ENCODE assay signal across 14 cellular contexts in the genomic region with DNA sequence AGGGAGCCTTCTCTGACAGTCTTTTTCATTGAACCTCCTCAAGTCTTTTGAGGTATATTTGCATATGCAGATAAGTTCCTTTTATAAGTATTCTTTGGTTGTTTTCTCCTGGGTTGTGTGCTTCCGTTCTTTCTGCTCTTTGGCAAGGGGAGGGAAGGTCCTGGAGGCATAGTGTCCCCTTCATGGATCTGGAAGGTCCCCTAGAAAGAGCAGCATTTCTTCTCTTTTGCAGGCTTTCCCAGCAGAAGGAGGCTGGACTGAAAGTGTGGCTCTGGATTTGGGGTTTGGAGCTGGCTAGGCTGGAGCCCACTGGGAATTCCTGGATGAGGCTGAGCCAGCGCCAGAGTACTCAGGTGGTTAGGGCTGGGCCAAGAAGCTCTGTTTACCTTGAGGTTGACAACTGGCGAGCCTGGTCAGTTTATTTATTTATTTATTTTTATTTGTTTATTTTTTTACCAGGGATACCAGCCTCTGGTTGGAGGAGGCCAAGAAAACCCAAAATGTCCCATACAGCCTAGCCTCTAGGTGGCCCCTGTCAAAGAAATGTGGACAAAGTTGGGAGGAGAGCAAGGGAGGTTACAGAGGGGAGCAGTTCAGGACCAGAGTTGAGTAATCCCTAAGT. TPM values are rescaled to one million over a fixed set of nuclear protein-coding genes. Genes with fewer than 3 reads are reported as not detected.
DNase-seq lines count a peak whose midpoint lies in the region; TF ChIP-seq lines count a peak whose summit lies in the region.
"Had no signal": no experiment of that assay in that cellular context is flagged by ENCODE, and none has a peak within 500 bp of the region (broad histone marks: within the 10 kb centered on the region; RNA-seq: fewer than 3 reads in every experiment).

No MANE protein-coding gene starts in this region.

- H3K27me3 Mint-ChIP-seq in neural progenitor cell (ENCODE audit: insufficient read depth, low read depth): no peaks in the 10 kb centered on the region
- H3K27me3 Mint-ChIP-seq: stimulated activated naive CD8-positive, alpha-beta T cell treated with anti-CD3 and anti-CD28 coated beads, Interleukin-15, amount 100 ng/mL, for 72 hours had no signal

- H3K4me2 ChIP-seq in neural progenitor cell: peak overlapping the region; percentile 89

- 81 to 92% (median 87%) methylated on average over 3 of the region's 3 CpGs for WGBS in spleen, 5 donors

- TF ChIP-seq CTCF in NB4 (IDR thresholded peaks at IDR 0.05; ENCODE audit: low read depth, low read length) (peak; percentile 30), neural progenitor cell (IDR thresholded peaks at IDR 0.05) (peak; percentile 49), spleen (IDR thresholded peaks at IDR 0.05 in 8 of 11, conservative IDR thresholded peaks at IDR 0.05 in 3 of 11) (no peak)

- H3K36me3 Mint-ChIP-seq in neural progenitor cell: no peaks in the 10 kb centered on the region

- TF ChIP-seq POLR2A in NB4 (IDR thresholded peaks at IDR 0.05; ENCODE audit: extremely low read depth, insufficient read length) (no peak), spleen (IDR thresholded peaks at IDR 0.05) (no peak)

- H2AFZ ChIP-seq in neural progenitor cell (replicated peaks): peak overlapping the region; percentile 97

- no peaks in the 10 kb centered on the region for H3K36me3 ChIP-seq in neural progenitor cell
- no peaks in the 10 kb centered on the region for H3K36me3 ChIP-seq in spleen

- H3F3A ChIP-seq in neural progenitor cell (ENCODE audit: low read depth): peaks cover 17% of the 10 kb centered on the region

- intact Hi-C loops in spleen (cut with DNase I; ENCODE audit: low total_unique reads): no loop called here

- peak overlapping the region; percentile 80 for H3K27ac ChIP-seq in neural progenitor cell
- H3K27ac ChIP-seq in spleen: no peak overlapping the region
- H3K27ac ChIP-seq: RWPE1 had no signal

- H3K27me3 ChIP-seq in neural progenitor cell (no peaks in the 10 kb centered on the region), spleen (replicated peaks in 1 of 7) (no peaks in the 10 kb centered on the region)

- H3K9ac ChIP-seq in neural progenitor cell: peak overlapping the region; percentile 37

- H3K79me2 ChIP-seq in neural progenitor cell (ENCODE audit: low read depth): no peaks in the 10 kb centered on the region

- H3K4me3 ChIP-seq in NB4 (ENCODE audit: low read depth, low read length) (no peak overlapping the region), neural progenitor cell (peak overlapping the region; percentile 55), spleen (no peak overlapping the region)

- H3K4me1 ChIP-seq in neural progenitor cell (peaks cover 16% of the 10 kb centered on the region), spleen (peaks cover 17 to 59% (median 36%) of the 10 kb centered on the region in 6 donors)

- H3K9me3 ChIP-seq in neural progenitor cell (ENCODE audit: low read depth): no peaks in the 10 kb centered on the region
- H3K9me3 ChIP-seq in spleen: no peaks in the 10 kb centered on the region

- peaks cover 5% of the 10 kb centered on the region for H3K9me3 Mint-ChIP-seq in neural progenitor cell
- H3K9me3 Mint-ChIP-seq: activated naive CD4-positive, alpha-beta T cell treated with anti-CD3 and anti-CD28 coated beads, Interleukin-2, amount 50 U/mL, for 72 hours; stimulated activated naive CD8-positive, alpha-beta T cell treated with anti-CD3 and anti-CD28 coated beads, Interleukin-15, amount 100 ng/mL, for 72 hours had no signal

- H3K4me1 Mint-ChIP-seq in neural progenitor cell: peaks cover 31% of the 10 kb centered on the region

- no peaks in the 10 kb centered on the region for H4K20me1 ChIP-seq in neural progenitor cell (ENCODE audit: low read depth)

- H3K27ac Mint-ChIP-seq in neural progenitor cell: peak overlapping the region; percentile 48
- H3K27ac Mint-ChIP-seq: activated naive CD4-positive, alpha-beta T cell treated with anti-CD3 and anti-CD28 coated beads, Interleukin-2, amount 50 U/mL, for 72 hours; stimulated activated naive CD8-positive, alpha-beta T cell treated with anti-CD3 and anti-CD28 coated beads, Interleukin-15, amount 100 ng/mL, for 72 hours had no signal

- peak overlapping the region; percentile 6 for H3K4me3 Mint-ChIP-seq in neural progenitor cell
- H3K4me3 Mint-ChIP-seq: stimulated activated naive CD8-positive, alpha-beta T cell treated with anti-CD3 and anti-CD28 coated beads, Interleukin-15, amount 100 ng/mL, for 72 hours had no signal

- DNase-seq in DMS53 (lab: John Stamatoyannopoulos, UW) (peak; percentile 43), DMS53 treated with DMSO at 0.1 percent for 48 hours (lab: John Stamatoyannopoulos, UW; ENCODE audit: unreplicated experiment) (no peak), NB4 (ENCODE audit: low read depth) (peak; percentile 40), cerebellar cortex (ENCODE audit: low spot score) (peak; percentile 25), neural progenitor cell (ENCODE audit: low spot score) (peak; percentile 66), pons (ENCODE audit: low spot score) (no peak), NCI-H2107 (lab: John Stamatoyannopoulos, UW) (no peak), spleen (no peak)
- DNase-seq: activated CD4-positive, alpha-beta T cell treated with anti-CD3 and anti-CD28 coated beads for 4 hours; effector CD4-positive, alpha-beta T cell; NCI-H1417 treated with DMSO at 0.1 percent for 48 hours; stimulated activated naive CD8-positive, alpha-beta T cell treated with anti-CD3 and anti-CD28 coated beads, Interleukin-15, amount 100 ng/mL, for 72 hours had no signal

RNA-seq across cellular contexts. Expression of gene TOP2A, which starts 5.4 kb away (rescaled TPM):
- total RNA-seq in neural progenitor cell (ENCODE audit: low replicate concordance): 566 and 968 TPM in 2 replicates
- 10 to 100 TPM in 5 of 7 donors, 1 to 10 TPM in 2; 5.5 to 37.5 (median 14.4) TPM for total RNA-seq in spleen
- 10 to 100 TPM in 1 of 3 donors, 1 to 10 TPM in 2; 5.8 to 27.5 (median 8.1) TPM for polyA plus RNA-seq in spleen

RNA-seq across cellular contexts. Expression of gene IGFBP4, which starts 20.1 kb away (rescaled TPM):
- total RNA-seq in neural progenitor cell (ENCODE audit: low replicate concordance) (14.4 and 20.3 TPM in 2 replicates), spleen (100 to 1,000 TPM; 287 to 537 (median 336) TPM)
- polyA plus RNA-seq in spleen: 100 to 1,000 TPM in 2 of 3 donors, 10 to 100 TPM in 1; 49.3 to 131 (median 107) TPM

RNA-seq across cellular contexts. Expression of gene GJD3, which starts 58.6 kb away (rescaled TPM):
- total RNA-seq in neural progenitor cell (ENCODE audit: low replicate concordance) (not detected in 2 replicates), spleen (10 to 100 TPM in 4 of 7 donors, 1 to 10 TPM in 3; 7.3 to 15.0 (median 10.4) TPM)
- 1 to 10 TPM in 1 of 3 donors, under 1 TPM in 2; 0.20 to 1.1 (median 0.33) TPM for polyA plus RNA-seq in spleen
- total RNA-seq: activated naive CD4-positive, alpha-beta T cell treated with anti-CD3 and anti-CD28 coated beads, Interleukin-2, amount 50 U/mL, for 72 hours had no signal

Comparison
In these comparisons a context has a peak if more than half of its experiments do, and no peak if none do; other contexts are left out.
1. DNase-seq: peak in DMS53 (single experiment), NB4 (single experiment), cerebellar cortex (single experiment) and neural progenitor cell (single experiment); none in DMS53 treated with DMSO at 0.1 percent for 48 hours (single experiment), pons (single experiment), NCI-H2107 (single experiment) and spleen (single experiment).
2. CTCF ChIP-seq: peak in NB4 (single experiment) and neural progenitor cell (single experiment); none in spleen (0 of 11).
3. RNA of gene TOP2A, which starts 5.4 kb away (total RNA-seq): 566 to 968 TPM in neural progenitor cell; 5.5 to 37.5 TPM in spleen; every median in the first group is over 10 times any median in the second.
4. RNA of gene IGFBP4, which starts 20.1 kb away (total RNA-seq): 287 to 537 TPM in spleen; 14.4 to 20.3 TPM in neural progenitor cell; every median in the first group is over 10 times any median in the second.